ENCODE assay signal across 1 cellular context in the genomic region with DNA sequence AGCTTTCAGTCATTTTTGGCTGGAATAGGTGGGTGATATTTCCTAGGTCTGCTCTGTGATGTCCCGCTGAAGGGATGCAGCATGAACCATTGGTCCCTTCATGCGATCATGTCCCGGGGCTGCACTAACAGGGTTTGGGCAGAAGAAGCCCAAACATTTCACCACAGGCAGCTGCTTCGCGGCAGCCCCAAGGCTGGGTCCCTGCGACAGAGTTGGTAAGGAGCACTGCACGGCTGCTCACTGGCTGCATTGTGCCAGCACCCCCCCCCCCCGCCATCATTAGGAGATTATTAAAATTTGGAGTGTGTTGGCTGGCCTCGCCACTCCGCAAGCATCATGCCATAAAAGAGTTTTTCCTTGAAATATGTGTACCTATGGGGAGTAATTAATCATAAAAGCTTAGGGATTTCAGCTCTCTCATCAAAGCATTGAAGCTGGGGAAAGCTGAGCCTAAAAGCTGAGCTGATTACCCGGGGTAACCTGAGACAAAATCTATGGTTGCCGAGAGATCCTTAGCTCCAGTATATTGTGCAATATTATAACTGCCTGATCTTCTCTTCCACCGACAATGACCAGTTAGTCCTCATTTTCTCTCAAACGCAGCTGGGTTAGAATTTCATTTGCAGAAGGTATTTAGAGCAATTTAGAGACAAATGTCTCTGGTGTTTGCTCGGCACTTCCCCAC.
A peak's percentile ranks its signal among the peaks of the same experiment; 100 is the strongest.
TF ChIP-seq lines count a peak whose summit lies in the region.

No MANE protein-coding gene starts in this region.

TF ChIP-seq in HEK293, 187 proteins besides CTCF, POLR2A, EP300 and RAD21 (continued from another document):
- TF ChIP-seq, protein P1, sequence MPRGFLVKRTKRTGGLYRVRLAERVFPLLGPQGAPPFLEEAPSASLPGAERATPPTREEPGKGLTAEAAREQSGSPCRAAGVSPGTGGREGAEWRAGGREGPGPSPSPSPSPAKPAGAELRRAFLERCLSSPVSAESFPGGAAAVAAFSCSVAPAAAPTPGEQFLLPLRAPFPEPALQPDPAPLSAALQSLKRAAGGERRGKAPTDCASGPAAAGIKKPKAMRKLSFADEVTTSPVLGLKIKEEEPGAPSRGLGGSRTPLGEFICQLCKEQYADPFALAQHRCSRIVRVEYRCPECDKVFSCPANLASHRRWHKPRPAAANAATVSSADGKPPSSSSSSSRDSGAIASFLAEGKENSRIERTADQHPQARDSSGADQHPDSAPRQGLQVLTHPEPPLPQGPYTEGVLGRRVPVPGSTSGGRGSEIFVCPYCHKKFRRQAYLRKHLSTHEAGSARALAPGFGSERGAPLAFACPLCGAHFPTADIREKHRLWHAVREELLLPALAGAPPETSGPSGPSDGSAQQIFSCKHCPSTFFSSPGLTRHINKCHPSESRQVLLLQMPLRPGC (tag by site-specific recombination; IDR thresholded peaks at IDR 0.05): no peak
- TF ChIP-seq TCF7L2 (IDR thresholded peaks at IDR 0.05; ENCODE audit: borderline replicate concordance, low read depth, low read length): peak; percentile 89
- TF ChIP-seq ZNF791 (tag by site-specific recombination; IDR thresholded peaks at IDR 0.05): no peak
- TF ChIP-seq ZXDB (tag by site-specific recombination; IDR thresholded peaks at IDR 0.05): 0 out of 2 replicates have a peak, but pooled peaks have one; percentile 12
- peak; percentile 55; the same call in 1 of the 2 replicates for TF ChIP-seq ZNF366 (tag by site-specific recombination; conservative IDR thresholded peaks at IDR 0.05)
- no peak for TF ChIP-seq ZNF701 (tag by site-specific recombination; IDR thresholded peaks at IDR 0.05)
- peak; percentile 50; the same call in 1 of the 2 replicates for TF ChIP-seq ZBTB17 (tag by site-specific recombination; IDR thresholded peaks at IDR 0.05)
- TF ChIP-seq ZNF426 (tag by site-specific recombination; IDR thresholded peaks at IDR 0.05): no peak
- TF ChIP-seq, protein P2, sequence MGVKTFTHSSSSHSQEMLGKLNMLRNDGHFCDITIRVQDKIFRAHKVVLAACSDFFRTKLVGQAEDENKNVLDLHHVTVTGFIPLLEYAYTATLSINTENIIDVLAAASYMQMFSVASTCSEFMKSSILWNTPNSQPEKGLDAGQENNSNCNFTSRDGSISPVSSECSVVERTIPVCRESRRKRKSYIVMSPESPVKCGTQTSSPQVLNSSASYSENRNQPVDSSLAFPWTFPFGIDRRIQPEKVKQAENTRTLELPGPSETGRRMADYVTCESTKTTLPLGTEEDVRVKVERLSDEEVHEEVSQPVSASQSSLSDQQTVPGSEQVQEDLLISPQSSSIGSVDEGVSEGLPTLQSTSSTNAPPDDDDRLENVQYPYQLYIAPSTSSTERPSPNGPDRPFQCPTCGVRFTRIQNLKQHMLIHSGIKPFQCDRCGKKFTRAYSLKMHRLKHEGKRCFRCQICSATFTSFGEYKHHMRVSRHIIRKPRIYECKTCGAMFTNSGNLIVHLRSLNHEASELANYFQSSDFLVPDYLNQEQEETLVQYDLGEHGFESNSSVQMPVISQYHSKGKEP (tag by site-specific recombination; IDR thresholded peaks at IDR 0.05): peak; percentile 10; the same call in 1 of the 2 replicates
- peak; percentile 38 for TF ChIP-seq OSR2 (tag by site-specific recombination; IDR thresholded peaks at IDR 0.05)
- TF ChIP-seq, protein P3, sequence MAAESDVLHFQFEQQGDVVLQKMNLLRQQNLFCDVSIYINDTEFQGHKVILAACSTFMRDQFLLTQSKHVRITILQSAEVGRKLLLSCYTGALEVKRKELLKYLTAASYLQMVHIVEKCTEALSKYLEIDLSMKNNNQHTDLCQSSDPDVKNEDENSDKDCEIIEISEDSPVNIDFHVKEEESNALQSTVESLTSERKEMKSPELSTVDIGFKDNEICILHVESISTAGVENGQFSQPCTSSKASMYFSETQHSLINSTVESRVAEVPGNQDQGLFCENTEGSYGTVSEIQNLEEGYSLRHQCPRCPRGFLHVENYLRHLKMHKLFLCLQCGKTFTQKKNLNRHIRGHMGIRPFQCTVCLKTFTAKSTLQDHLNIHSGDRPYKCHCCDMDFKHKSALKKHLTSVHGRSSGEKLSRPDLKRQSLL (tag by site-specific recombination; IDR thresholded peaks at IDR 0.05): peak; percentile 72; the same call in 1 of the 2 replicates
- TF ChIP-seq IKZF3 (tag by site-specific recombination; IDR thresholded peaks at IDR 0.05): peak; percentile 75
- 0 out of 2 replicates have a peak, but pooled peaks have one; percentile 21 for TF ChIP-seq ZBTB8A (tag by site-specific recombination; IDR thresholded peaks at IDR 0.05)
- TF ChIP-seq ZNF654 (tag by site-specific recombination; IDR thresholded peaks at IDR 0.05; ENCODE audit: low read depth): no peak
- TF ChIP-seq SP7 (tag by site-specific recombination; IDR thresholded peaks at IDR 0.05): peak; percentile 69
- 0 out of 2 replicates have a peak, but pooled peaks have one; percentile 54 for TF ChIP-seq MZF1 (tag by site-specific recombination; IDR thresholded peaks at IDR 0.05; ENCODE audit: borderline replicate concordance)
- TF ChIP-seq ZNF610 (tag by site-specific recombination; IDR thresholded peaks at IDR 0.05; ENCODE audit: borderline replicate concordance): 0 out of 2 replicates have a peak, but pooled peaks have one; percentile 28
- TF ChIP-seq ZEB2 (tag by site-specific recombination; IDR thresholded peaks at IDR 0.05): peak; percentile 69
TF ChIP-seq in HEK293: peak in this region for 22.
